In the genomic region with DNA sequence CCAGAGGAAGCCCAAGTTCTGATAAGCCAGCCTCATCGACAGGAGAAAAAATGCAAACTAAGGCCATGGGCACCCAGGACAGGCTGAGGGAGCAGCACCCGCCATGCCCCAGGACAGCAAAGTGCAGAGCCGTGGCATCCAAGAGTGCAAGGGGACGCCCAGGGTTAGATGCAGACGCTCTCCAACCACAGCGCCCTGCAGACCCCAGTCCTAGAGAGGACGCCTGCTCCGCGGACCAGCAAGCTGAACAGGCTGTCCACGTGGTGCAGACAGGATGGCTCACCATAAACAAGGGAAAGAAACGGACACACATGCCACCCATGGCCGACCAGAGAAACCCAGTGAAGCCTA, we compare ENCODE assay signal across 16 cellular contexts. TPM values are rescaled to one million over a fixed set of nuclear protein-coding genes. Genes with fewer than 3 reads are reported as not detected.
DNase-seq lines count a peak whose midpoint lies in the region; ATAC-seq and TF ChIP-seq lines count a peak whose summit lies in the region.
"Had no signal": no experiment of that assay in that cellular context is flagged by ENCODE, and none has a peak within 500 bp of the region (broad histone marks: within the 10 kb centered on the region; RNA-seq: fewer than 3 reads in every experiment).

No MANE protein-coding gene starts in this region.

- CTCF ChIA-PET in WTC11 (lab: Charles Lee), result no interaction called here
- CTCF ChIA-PET in HEK293T (lab: Yijun Ruan, JAX), result no interaction called here

- peak overlapping the region; percentile 51 for H3K27ac Mint-ChIP-seq in activated T-cell treated with anti-CD3 and anti-CD28 coated beads, Interleukin-2, amount 50 U/mL, for 72 hours
- H3K27ac Mint-ChIP-seq in WTC11 (peak overlapping the region; percentile 85; the same call in 1 of the 2 replicates), endothelial cell (ENCODE audit: unreplicated experiment) (no peak overlapping the region), neural crest cell (ENCODE audit: unreplicated experiment) (peak overlapping the region; percentile 65)
- H3K27ac Mint-ChIP-seq: CD8-positive, alpha-beta T cell had no signal

- H3K9me3 Mint-ChIP-seq in activated T-cell treated with anti-CD3 and anti-CD28 coated beads, Interleukin-2, amount 50 U/mL, for 72 hours, result no peaks in the 10 kb centered on the region
- no peaks in the 10 kb centered on the region for H3K9me3 Mint-ChIP-seq in WTC11
- no peaks in the 10 kb centered on the region for H3K9me3 Mint-ChIP-seq in endothelial cell (ENCODE audit: unreplicated experiment)
- H3K9me3 Mint-ChIP-seq in neural crest cell, result no peaks in the 10 kb centered on the region
- H3K9me3 Mint-ChIP-seq: CD14-positive monocyte; CD8-positive, alpha-beta T cell; GM23338; H9 had no signal

- H3K36me3 Mint-ChIP-seq in activated T-cell treated with anti-CD3 and anti-CD28 coated beads, Interleukin-2, amount 50 U/mL, for 72 hours (ENCODE audit: insufficient read depth in 2 of 2), result peaks cover 0 to 9% of the 10 kb centered on the region in 2 donors
- H3K36me3 Mint-ChIP-seq in WTC11 (peaks cover 4% of the 10 kb centered on the region), endothelial cell (ENCODE audit: low read depth, unreplicated experiment) (peaks cover 35% of the 10 kb centered on the region), neural crest cell (ENCODE audit: low read depth) (peaks cover 3% of the 10 kb centered on the region)

- POLR2A ChIA-PET in WTC11 (lab: Charles Lee) (no interaction called here), HEK293T (lab: Yijun Ruan, JAX) (no interaction called here)

- H3K27me3 Mint-ChIP-seq in activated T-cell treated with anti-CD3 and anti-CD28 coated beads, Interleukin-2, amount 50 U/mL, for 72 hours (ENCODE audit: low read depth), result no peaks in the 10 kb centered on the region
- H3K27me3 Mint-ChIP-seq in WTC11 (ENCODE audit: low read depth) (no peaks in the 10 kb centered on the region), endothelial cell (ENCODE audit: unreplicated experiment) (peaks cover 12% of the 10 kb centered on the region), neural crest cell (ENCODE audit: low read depth) (no peaks in the 10 kb centered on the region)

- no peak for TF ChIP-seq CTCF in WTC11 (IDR thresholded peaks at IDR 0.05)
- TF ChIP-seq CTCF in endothelial cell (IDR thresholded peaks at IDR 0.05; ENCODE audit: unreplicated experiment), result no peak
- TF ChIP-seq CTCF in neural crest cell (conservative IDR thresholded peaks at IDR 0.05), result no peak

- H3K4me1 Mint-ChIP-seq in activated T-cell treated with anti-CD3 and anti-CD28 coated beads, Interleukin-2, amount 50 U/mL, for 72 hours (ENCODE audit: low read depth), result no peaks in the 10 kb centered on the region
- H3K4me1 Mint-ChIP-seq in WTC11 (peaks cover 7% of the 10 kb centered on the region), endothelial cell (ENCODE audit: unreplicated experiment) (no peaks in the 10 kb centered on the region), neural crest cell (no peaks in the 10 kb centered on the region)
- H3K4me1 Mint-ChIP-seq: CD14-positive monocyte had no signal

- H3K4me3 Mint-ChIP-seq in activated T-cell treated with anti-CD3 and anti-CD28 coated beads, Interleukin-2, amount 50 U/mL, for 72 hours, result no peak overlapping the region
- no peak overlapping the region for H3K4me3 Mint-ChIP-seq in WTC11
- H3K4me3 Mint-ChIP-seq in endothelial cell (ENCODE audit: unreplicated experiment), result peak overlapping the region; percentile 60
- H3K4me3 Mint-ChIP-seq in neural crest cell, result no peak overlapping the region
- H3K4me3 Mint-ChIP-seq: CD14-positive monocyte; CD8-positive, alpha-beta T cell; GM23338; H9 had no signal

- DNase-seq in activated T-cell treated with anti-CD3 and anti-CD28 coated beads, Interleukin-2, amount 50 U/mL, for 72 hours, result no peak
- DNase-seq in activated T-cell treated with anti-CD3 and anti-CD28 coated beads for 4 hours, result no peak
- DNase-seq in WTC11 (ENCODE audit: low spot score), result no peak
- DNase-seq in endothelial cell (ENCODE audit: low spot score), result no peak
- DNase-seq in neural crest cell (ENCODE audit: low read depth, low spot score), result no peak
- no peak for DNase-seq in MV-4-11 (lab: John Stamatoyannopoulos, UW)
- no peak for DNase-seq in HEK293T (ENCODE audit: extremely low spot score)
- no peak for DNase-seq in retina
- DNase-seq: COR-L47, DMS153, DND-41, GDM1, H9 had no signal

- ATAC-seq in activated T-cell treated with anti-CD3 and anti-CD28 coated beads, Interleukin-2, amount 50 U/mL, for 72 hours (replicated peaks in 1 of 2), result no peak
- no peak for ATAC-seq in WTC11
- ATAC-seq: CD8-positive, alpha-beta T cell; GM23338 had no signal

TF ChIP-seq in WTC11, 78 proteins besides CTCF, POLR2A, EP300 and RAD21:
- TF ChIP-seq ATF3 (CRISPR knock-in tag; conservative IDR thresholded peaks at IDR 0.05) (no peak), NR2C2 (CRISPR knock-in tag; IDR thresholded peaks at IDR 0.05) (no peak), E2F1 (CRISPR knock-in tag; IDR thresholded peaks at IDR 0.05) (no peak), ZBTB21 (CRISPR knock-in tag; IDR thresholded peaks at IDR 0.05; ENCODE audit: borderline replicate concordance) (no peak)

TF ChIP-seq in HEK293T, 16 proteins besides CTCF, POLR2A, EP300 and RAD21:
- TF ChIP-seq TARDBP (IDR thresholded peaks at IDR 0.05) (no peak), ARNT (IDR thresholded peaks at IDR 0.05) (no peak), ELF4 (IDR thresholded peaks at IDR 0.05) (no peak), LEF1 (IDR thresholded peaks at IDR 0.05; ENCODE audit: borderline replicate concordance) (no peak), CTBP1 (IDR thresholded peaks at IDR 0.05; ENCODE audit: borderline replicate concordance) (no peak), BHLHE40 (IDR thresholded peaks at IDR 0.05; ENCODE audit: borderline replicate concordance) (no peak), NFRKB (IDR thresholded peaks at IDR 0.05) (no peak), FOXA1 (IDR thresholded peaks at IDR 0.05) (no peak), ZNF384 (IDR thresholded peaks at IDR 0.05) (no peak), FOXK2 (IDR thresholded peaks at IDR 0.05) (no peak), HDGF (IDR thresholded peaks at IDR 0.05; ENCODE audit: borderline replicate concordance) (no peak), SP1 (IDR thresholded peaks at IDR 0.05) (no peak)

RNA-seq across cellular contexts. Expression of gene GAK, which starts 32.6 kb away (rescaled TPM):
- 100 to 1,000 TPM; 136 to 140 TPM for total RNA-seq in activated T-cell treated with anti-CD3 and anti-CD28 coated beads, Interleukin-2, amount 50 U/mL, for 72 hours
- total RNA-seq in WTC11 (2021) (108 to 121 TPM (median 108 TPM) in 3 replicates), endothelial cell (ENCODE audit: unreplicated experiment) (112 TPM), neural crest cell (83.4 and 87.7 TPM in 2 replicates)

RNA-seq across cellular contexts. Expression of gene TMEM175, which starts 32.7 kb away (rescaled TPM):
- 10 to 100 TPM; 21.0 to 22.0 TPM for total RNA-seq in activated T-cell treated with anti-CD3 and anti-CD28 coated beads, Interleukin-2, amount 50 U/mL, for 72 hours
- total RNA-seq in WTC11 (2021), result 6.4 to 10.6 TPM (median 9.2 TPM) in 3 replicates
- 31.4 TPM for total RNA-seq in endothelial cell (ENCODE audit: unreplicated experiment)
- 15.2 and 22.1 TPM in 2 replicates for total RNA-seq in neural crest cell
